14 cellular contexts compared by ENCODE assay signal in genomic region chr6:88499845-88500699, GRCh38.
DNase-seq lines count a peak whose midpoint lies in the region; ATAC-seq, FAIRE-seq and TF ChIP-seq lines count a peak whose summit lies in the region.
"Had no signal": no experiment of that assay in that cellular context is flagged by ENCODE, and none has a peak within 500 bp of the region (broad histone marks: within the 10 kb centered on the region; RNA-seq: fewer than 3 reads in every experiment).

No MANE protein-coding gene starts in this region.

- DNase-seq in GM10266 (ENCODE audit: extremely low spot score) (peak; percentile 20), MV-4-11 (lab: John Stamatoyannopoulos, UW) (peak; percentile 15), stomach (no peak), D721Med (ENCODE audit: insufficient read length, low spot score) (no peak), NOMO-1 (lab: John Stamatoyannopoulos, UW; ENCODE audit: unreplicated experiment in 2 of 2) (no peak)
- no peak for DNase-seq in effector CD4-positive, alpha-beta T cell
- DNase-seq: ACHN; activated CD4-positive, CD25-positive, alpha-beta regulatory T cell; activated T-cell treated with anti-CD3 and anti-CD28 coated beads, Interleukin-2, amount 50 U/mL, for 1 hour; NCI-H1930; pancreas; stimulated activated CD4-positive, alpha-beta T cell treated with anti-CD3 and anti-CD28 coated beads, Interleukin-15, amount 100 ng/mL, for 24 hours had no signal

- no peaks in the 10 kb centered on the region for H3K4me1 ChIP-seq in stomach
- H3K4me1 ChIP-seq: pancreas had no signal

- no peak overlapping the region for H3K27ac ChIP-seq in stomach
- H3K27ac ChIP-seq: pancreas had no signal

- H3K4me3 ChIP-seq in stomach = no peak overlapping the region
- H3K4me3 ChIP-seq: pancreas had no signal

- H3K9me3 ChIP-seq in stomach = peaks cover 0 to 1% (median 0%) of the 10 kb centered on the region in 4 donors
- H3K9me3 ChIP-seq: pancreas had no signal

- peak; percentile 68 for ATAC-seq in GM21360 (IDR thresholded peaks at IDR 0.05; ENCODE audit: unreplicated experiment)
- ATAC-seq in HG02973 (IDR thresholded peaks at IDR 0.05; ENCODE audit: unreplicated experiment) = peak; percentile 72
- ATAC-seq: pancreas had no signal

- intact Hi-C loops in stomach (cut with DNase I; ENCODE audit: low total_unique reads) = no loop called here

- no peaks in the 10 kb centered on the region for H3K36me3 ChIP-seq in stomach
- H3K36me3 ChIP-seq: pancreas had no signal

- no peaks in the 10 kb centered on the region for H3K27me3 ChIP-seq in stomach
- H3K27me3 ChIP-seq: pancreas had no signal

- 65 to 81% (median 71%) methylated on average over 7 of the region's 7 CpGs for WGBS in stomach, 5 donors

- no peak for TF ChIP-seq CTCF in GM10266 (IDR thresholded peaks at IDR 0.05; ENCODE audit: control insufficient read depth, insufficient read depth, low read depth, missing control alignments)
- no peak for TF ChIP-seq CTCF in stomach (IDR thresholded peaks at IDR 0.05)
- no peak for TF ChIP-seq CTCF in D721Med (IDR thresholded peaks at IDR 0.05; ENCODE audit: insufficient read depth, missing control alignments)

- FAIRE-seq in D721Med (lab: Jason Lieb, UNC) = no peak
- FAIRE-seq: pancreas had no signal

- no peak for TF ChIP-seq POLR2A in stomach (IDR thresholded peaks at IDR 0.05)

- TF ChIP-seq EP300 in stomach (IDR thresholded peaks at IDR 0.05) = no peak

Comparison
In these comparisons a context has a peak if more than half of its experiments do, and no peak if none do; other contexts are left out.
1. DNase-seq: peak in GM10266 (single experiment) and MV-4-11 (single experiment); none in stomach (single experiment), D721Med (single experiment), NOMO-1 (0 of 2) and effector CD4-positive, alpha-beta T cell (single experiment).